In the genomic region with DNA sequence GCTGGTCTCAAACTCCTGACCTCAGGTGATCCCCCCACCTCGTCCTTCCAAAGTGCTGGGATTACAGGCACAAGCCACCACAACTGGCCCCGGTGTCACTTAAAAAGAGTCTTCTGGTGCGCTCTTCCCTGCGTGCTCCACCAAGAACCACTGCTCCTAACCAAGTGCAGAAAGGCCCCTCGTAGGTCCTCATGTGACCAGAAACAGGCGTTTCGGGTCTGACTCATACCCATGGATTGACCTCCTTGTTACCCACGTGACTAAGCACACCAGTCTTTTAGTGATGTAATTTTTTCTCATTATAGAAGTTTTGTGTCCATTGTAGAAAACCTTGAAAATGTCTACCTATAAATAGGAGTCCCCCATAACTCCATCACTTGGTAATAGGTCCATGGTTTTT, we compare ENCODE assay signal across 12 cellular contexts. TPM values are rescaled to one million over a fixed set of nuclear protein-coding genes. Genes with fewer than 3 reads are reported as not detected.
DNase-seq lines count a peak whose midpoint lies in the region; ATAC-seq and TF ChIP-seq lines count a peak whose summit lies in the region.
"Had no signal": no experiment of that assay in that cellular context is flagged by ENCODE, and none has a peak within 500 bp of the region (broad histone marks: within the 10 kb centered on the region; RNA-seq: fewer than 3 reads in every experiment).

No MANE protein-coding gene starts in this region.

- no peak overlapping the region for H3K27ac ChIP-seq in HEK293 (ENCODE audit: extremely low read depth, low read depth, low read length)

- ATAC-seq in HG03045 (IDR thresholded peaks at IDR 0.05; ENCODE audit: unreplicated experiment) (no peak), GM18505 (IDR thresholded peaks at IDR 0.05; ENCODE audit: unreplicated experiment) (no peak)
- ATAC-seq: effector memory CD8-positive, alpha-beta T cell; stimulated activated memory B cell treated with anti-CD40 and anti-IgM and Interleukin-4, amounts not matched to agents 10 μg/mL and 1 μg/mL and 100 μg/mL, for 72 hours; T-cell had no signal

- DNase-seq in AG04449 (ENCODE audit: low read depth, low spot score): peak; percentile 16
- DNase-seq in SK-MEL-5 (ENCODE audit: low read depth, low spot score): peak; percentile 91
- peak; percentile 89 for DNase-seq in hepatic stellate cell (ENCODE audit: low spot score)
- DNase-seq in NCI-H2171 treated with DMSO at 0.1 percent for 48 hours (lab: John Stamatoyannopoulos, UW): no peak
- DNase-seq in SK-N-DZ (ENCODE audit: low spot score): no peak
- DNase-seq: effector memory CD8-positive, alpha-beta T cell; left ventricle myocardium superior; T-cell had no signal

- POLR2A ChIA-PET in AG04449 (lab: Yijun Ruan, JAX) (no interaction called here), HEK293 (lab: Yijun Ruan, JAX) (no interaction called here)

- CTCF ChIA-PET in AG04449 (lab: Yijun Ruan, JAX): interaction anchor here (0.7 to 8.9 kb wide), 23 partner anchors 8 to 326 kb away, joined by 3 to 74 read pairs (median 3); a partner anchor contains a TSS
- CTCF ChIA-PET in HEK293 (lab: Yijun Ruan, JAX): interaction anchor here (0.6 to 3.1 kb wide), 7 partner anchors 11 to 384 kb away, joined by 3 to 19 read pairs (median 5); no protein-coding TSS in a partner anchor

- TF ChIP-seq CTCF in AG04449 (IDR thresholded peaks at IDR 0.05; ENCODE audit: insufficient read depth, low read length, missing control alignments) (no peak), HEK293 (tag by site-specific recombination; IDR thresholded peaks at IDR 0.05) (no peak)

- no peaks in the 10 kb centered on the region for H3K9me3 ChIP-seq in HEK293 (ENCODE audit: control insufficient read depth, insufficient read depth, low read depth, low read length)

- H3K4me3 ChIP-seq in AG04449 (ENCODE audit: low read depth, low read length) (no peak overlapping the region), HEK293 (ENCODE audit: low read depth, low read length) (no peak overlapping the region)

- no peak for TF ChIP-seq POLR2A in GM18505 (IDR thresholded peaks at IDR 0.05; ENCODE audit: borderline replicate concordance, extremely low read depth, insufficient read depth, insufficient read length)

- in situ Hi-C loops in SK-MEL-5 (cut with HindIII; ENCODE audit: low pct_unique_long_range_greater_than_20kb, low sequenced_read_pairs): loop anchor here (10.0 kb wide), 1 partner anchor 103 kb away; no protein-coding TSS in a partner anchor

- H3K36me3 ChIP-seq in HEK293 (ENCODE audit: control insufficient read depth in 2 of 2, insufficient read depth in 1 of 2, low read length in 2 of 2): no peaks in the 10 kb centered on the region

- H3K4me1 ChIP-seq in HEK293 (ENCODE audit: control insufficient read depth, insufficient read depth, low read length): no peaks in the 10 kb centered on the region

TF ChIP-seq in HEK293, 187 proteins besides CTCF, POLR2A, EP300 and RAD21:
- TF ChIP-seq ZNF335 (tag by site-specific recombination; conservative IDR thresholded peaks at IDR 0.05): peak; percentile 45
- no peak for TF ChIP-seq ZNF514 (tag by site-specific recombination; IDR thresholded peaks at IDR 0.05)

RNA-seq across cellular contexts. Expression of a gene that starts 13.9 kb away (rescaled TPM):
- total RNA-seq in SK-MEL-5 (2014; rRNA removed; shearing (Covaris generic)): not detected in 2 replicates
- polyA plus RNA-seq in SK-MEL-5 (2015; cell fraction: cytosol; rRNA removed): not detected in 2 replicates
- polyA plus RNA-seq in SK-MEL-5 (2015; cell fraction: nucleus; rRNA removed): 0.05 and 0.42 TPM in 2 replicates
- polyA plus RNA-seq in SK-N-DZ (2014; cell fraction: cytosol; rRNA removed): not detected in 2 replicates
- polyA plus RNA-seq in SK-N-DZ (2014; cell fraction: nucleus; rRNA removed): not detected in 2 replicates
- total RNA-seq: left ventricle myocardium superior, T-cell had no signal

RNA-seq across cellular contexts. Expression of a gene that starts 14.0 kb away (rescaled TPM):
- total RNA-seq in SK-MEL-5 (2014; rRNA removed; shearing (Covaris generic)): not detected in 2 replicates
- polyA plus RNA-seq in SK-MEL-5 (2015; cell fraction: cytosol; rRNA removed): 0.05 TPM in 1 of 2 replicates, not detected in the other
- 0.15 TPM in 1 of 2 replicates, not detected in the other for polyA plus RNA-seq in SK-MEL-5 (2015; cell fraction: nucleus; rRNA removed)
- not detected in 2 replicates for polyA plus RNA-seq in SK-N-DZ (2014; cell fraction: cytosol; rRNA removed)
- not detected in 2 replicates for polyA plus RNA-seq in SK-N-DZ (2014; cell fraction: nucleus; rRNA removed)
- total RNA-seq: T-cell had no signal

RNA-seq across cellular contexts. Expression of a gene that starts 33.3 kb away (rescaled TPM):
- total RNA-seq in SK-MEL-5 (2014; rRNA removed; shearing (Covaris generic)): 67.4 and 69.0 TPM in 2 replicates
- 96.3 and 114 TPM in 2 replicates for polyA plus RNA-seq in SK-MEL-5 (2015; cell fraction: cytosol; rRNA removed)
- polyA plus RNA-seq in SK-MEL-5 (2015; cell fraction: nucleus; rRNA removed): 165 and 219 TPM in 2 replicates
- 92.1 and 111 TPM in 2 replicates for polyA plus RNA-seq in SK-N-DZ (2014; cell fraction: cytosol; rRNA removed)
- 140 and 142 TPM in 2 replicates for polyA plus RNA-seq in SK-N-DZ (2014; cell fraction: nucleus; rRNA removed)

Comparison
In these comparisons a context has a peak if more than half of its experiments do, and no peak if none do; other contexts are left out.
1. DNase-seq: peak in AG04449 (single experiment), SK-MEL-5 (single experiment) and hepatic stellate cell (single experiment); none in NCI-H2171 treated with DMSO at 0.1 percent for 48 hours (single experiment) and SK-N-DZ (single experiment).